16 cellular contexts compared by ENCODE assay signal in genomic region chr1:4595341-4596225, GRCh38. TPM values are rescaled to one million over a fixed set of nuclear protein-coding genes. Genes with fewer than 3 reads are reported as not detected.
DNase-seq lines count a peak whose midpoint lies in the region; ATAC-seq and TF ChIP-seq lines count a peak whose summit lies in the region.
"Had no signal": no experiment of that assay in that cellular context is flagged by ENCODE, and none has a peak within 500 bp of the region (broad histone marks: within the 10 kb centered on the region; RNA-seq: fewer than 3 reads in every experiment).

No MANE protein-coding gene starts in this region.

- no peaks in the 10 kb centered on the region for H3K27me3 ChIP-seq in osteoblast (ENCODE audit: insufficient read depth, low read length)
- no peaks in the 10 kb centered on the region for H3K27me3 ChIP-seq in vagina
- H3K27me3 ChIP-seq: BE2C had no signal

- H3K4me3 ChIP-seq in osteoblast (ENCODE audit: insufficient read depth, low read length) (no peak overlapping the region), vagina (no peak overlapping the region)
- H3K4me3 ChIP-seq: GM23338 had no signal

- no peak overlapping the region for H3K4me3 Mint-ChIP-seq in immature natural killer cell
- H3K4me3 Mint-ChIP-seq: CD8-positive, alpha-beta T cell; GM23338 had no signal

- peaks cover 0 to 3% (median 2%) of the 10 kb centered on the region in 3 donors for H3K27me3 Mint-ChIP-seq in immature natural killer cell (ENCODE audit: low read depth in 3 of 3)

- TF ChIP-seq CTCF in C4-2B (conservative IDR thresholded peaks at IDR 0.05) (no peak), osteoblast (IDR thresholded peaks at IDR 0.05; ENCODE audit: extremely low read depth, low read depth, low read length) (no peak), vagina (IDR thresholded peaks at IDR 0.05) (no peak)

- no peaks in the 10 kb centered on the region for H3K9me3 ChIP-seq in osteoblast (ENCODE audit: low read depth, low read length)
- H3K9me3 ChIP-seq in vagina: no peaks in the 10 kb centered on the region
- H3K9me3 ChIP-seq: BE2C had no signal

- intact Hi-C loops in vagina (cut with DNase I): no loop called here

- H4K20me1 ChIP-seq in osteoblast (ENCODE audit: insufficient read depth, low read length): no peaks in the 10 kb centered on the region

- H3K36me3 ChIP-seq in osteoblast (ENCODE audit: insufficient read depth, low read length) (no peaks in the 10 kb centered on the region), vagina (no peaks in the 10 kb centered on the region)
- H3K36me3 ChIP-seq: BE2C had no signal

- H3K4me1 ChIP-seq in osteoblast (ENCODE audit: insufficient read depth, low read length) (no peaks in the 10 kb centered on the region), vagina (no peaks in the 10 kb centered on the region)
- H3K4me1 ChIP-seq: BE2C had no signal

- no peaks in the 10 kb centered on the region for H3K4me1 Mint-ChIP-seq in immature natural killer cell

- H3K27ac ChIP-seq in C4-2B (peak overlapping the region; percentile 67; the same call in 1 of the 2 replicates), osteoblast (ENCODE audit: low read depth, low read length) (no peak overlapping the region), vagina (no peak overlapping the region)

- ATAC-seq in HG02571 (IDR thresholded peaks at IDR 0.05; ENCODE audit: unreplicated experiment): no peak
- ATAC-seq: CD8-positive, alpha-beta T cell had no signal

- H3K36me3 Mint-ChIP-seq in immature natural killer cell: no peaks in the 10 kb centered on the region
- H3K36me3 Mint-ChIP-seq: CD8-positive, alpha-beta T cell had no signal

- DNase-seq in ecto neural progenitor cell (ENCODE audit: low spot score) (peak; percentile 37), osteoblast (ENCODE audit: insufficient read length, low spot score, missing footprints) (peak; percentile 71), vagina (ENCODE audit: extremely low spot score in 2 of 2) (peak; percentile 61 to 84), occipital lobe (lab: John Stamatoyannopoulos, UW) (no peak), immature natural killer cell (no peak)
- DNase-seq: ACHN, BE2C, Calu3, DMS79 treated with DMSO at 0.1 percent for 48 hours, GF-D8, HCEC 1CT, IMR-90 had no signal

- H2AFZ ChIP-seq in osteoblast (ENCODE audit: low read length): no peak overlapping the region
- H2AFZ ChIP-seq: GM23338 had no signal

- no peak overlapping the region for H3K27ac Mint-ChIP-seq in immature natural killer cell
- H3K27ac Mint-ChIP-seq: CD8-positive, alpha-beta T cell; GM23338 had no signal

- no peak overlapping the region for H3K4me2 ChIP-seq in osteoblast (ENCODE audit: insufficient read depth, low read length)
- H3K4me2 ChIP-seq: GM23338 had no signal

- no peaks in the 10 kb centered on the region for H3K79me2 ChIP-seq in osteoblast (ENCODE audit: insufficient read depth, low read length)

- no peak for TF ChIP-seq POLR2A in vagina (IDR thresholded peaks at IDR 0.05)

- H3K9me3 Mint-ChIP-seq in immature natural killer cell: no peaks in the 10 kb centered on the region
- H3K9me3 Mint-ChIP-seq: CD8-positive, alpha-beta T cell had no signal

RNA-seq across cellular contexts. Expression of gene AJAP1, which starts 58.8 kb away (rescaled TPM):
- total RNA-seq in osteoblast (0.29 and 1.1 TPM in 2 replicates), vagina (1.7 TPM), occipital lobe (7.3 TPM)
- not detected for polyA plus RNA-seq in immature natural killer cell
- total RNA-seq: Calu3, GM23338 had no signal
- polyA plus RNA-seq: GM23338 had no signal

Comparison
In these comparisons a context has a peak if more than half of its experiments do, and no peak if none do; other contexts are left out.
1. DNase-seq: peak in ecto neural progenitor cell (single experiment), osteoblast (single experiment) and vagina (2 of 2); none in occipital lobe (single experiment) and immature natural killer cell (0 of 3).